8 cellular contexts compared by ENCODE assay signal in the genomic region with DNA sequence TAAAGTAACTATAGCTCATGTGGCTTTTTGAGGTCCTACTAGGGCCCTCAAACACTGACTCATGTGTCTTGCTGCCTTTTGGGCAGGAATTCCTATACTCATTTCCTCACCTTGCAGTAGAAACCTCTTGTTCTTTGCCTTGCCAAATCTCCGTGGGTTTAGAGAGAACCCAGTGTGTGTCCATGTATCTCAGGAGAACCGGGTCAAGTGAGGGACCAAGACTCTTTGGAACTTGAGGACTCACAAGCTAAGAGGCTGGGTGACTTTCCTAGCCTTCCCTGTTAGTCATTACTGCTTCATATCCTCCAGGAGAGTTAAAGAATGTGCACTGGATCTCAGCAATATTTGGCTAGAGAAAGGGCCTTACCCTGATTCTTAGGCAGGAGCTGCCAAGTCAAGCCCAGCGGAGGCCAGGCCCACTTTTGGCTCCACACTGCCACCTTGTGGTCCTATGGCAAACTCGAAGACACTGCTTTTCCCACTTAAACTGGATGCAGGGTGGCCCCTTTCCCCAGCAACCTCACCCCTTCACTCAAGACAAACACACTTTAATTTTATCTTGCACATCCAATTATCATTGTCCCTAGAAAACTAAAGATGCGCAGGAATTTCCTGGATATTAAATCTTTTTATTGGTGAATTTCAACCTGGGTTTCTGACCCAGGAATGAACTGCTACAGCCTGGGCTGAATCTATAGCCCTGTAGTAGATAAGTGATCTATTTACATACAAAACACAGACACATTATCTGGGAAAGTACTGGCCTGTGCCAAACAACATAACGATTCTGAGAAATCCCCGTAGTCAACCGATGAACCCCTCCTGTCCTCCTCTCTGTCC.
A peak's percentile ranks its signal among the peaks of the same experiment; 100 is the strongest.
DNase-seq lines count a peak whose midpoint lies in the region; ATAC-seq and TF ChIP-seq lines count a peak whose summit lies in the region.

No MANE protein-coding gene starts in this region.

- TF ChIP-seq CTCF in C4-2B (conservative IDR thresholded peaks at IDR 0.05) (peak; percentile 94), astrocyte of the cerebellum (IDR thresholded peaks at IDR 0.05; ENCODE audit: low read depth, low read length, missing control alignments) (peak; percentile 90)

- DNase-seq in GOT3 (lab: John Stamatoyannopoulos, UW) (peak; percentile 52), NCI-H1930 (lab: John Stamatoyannopoulos, UW) (peak; percentile 45 to 64), T1000 (lab: John Stamatoyannopoulos, UW) (peak; percentile 64), astrocyte of the cerebellum (ENCODE audit: low read depth) (peak; percentile 63), hippocampal formation (lab: John Stamatoyannopoulos, UW) (peak; percentile 36 to 68), smooth muscle cell of the brain vasculature (ENCODE audit: low read depth, low spot score) (peak; percentile 40)

- in situ Hi-C loops in astrocyte of the cerebellum (cut with HindIII; ENCODE audit: low sequenced_read_pairs), result loop anchor here (25.0 kb wide), 1 partner anchor 119 kb away; no protein-coding TSS in a partner anchor

- H3K27ac ChIP-seq in C4-2B, result no peak overlapping the region

- no peak for ATAC-seq in GM19351 (IDR thresholded peaks at IDR 0.05; ENCODE audit: unreplicated experiment)

- H3K4me3 ChIP-seq in astrocyte of the cerebellum (ENCODE audit: low read depth, low read length), result no peak overlapping the region
